Comparison of ENCODE assay signal across 1 cellular context in the genomic region with DNA sequence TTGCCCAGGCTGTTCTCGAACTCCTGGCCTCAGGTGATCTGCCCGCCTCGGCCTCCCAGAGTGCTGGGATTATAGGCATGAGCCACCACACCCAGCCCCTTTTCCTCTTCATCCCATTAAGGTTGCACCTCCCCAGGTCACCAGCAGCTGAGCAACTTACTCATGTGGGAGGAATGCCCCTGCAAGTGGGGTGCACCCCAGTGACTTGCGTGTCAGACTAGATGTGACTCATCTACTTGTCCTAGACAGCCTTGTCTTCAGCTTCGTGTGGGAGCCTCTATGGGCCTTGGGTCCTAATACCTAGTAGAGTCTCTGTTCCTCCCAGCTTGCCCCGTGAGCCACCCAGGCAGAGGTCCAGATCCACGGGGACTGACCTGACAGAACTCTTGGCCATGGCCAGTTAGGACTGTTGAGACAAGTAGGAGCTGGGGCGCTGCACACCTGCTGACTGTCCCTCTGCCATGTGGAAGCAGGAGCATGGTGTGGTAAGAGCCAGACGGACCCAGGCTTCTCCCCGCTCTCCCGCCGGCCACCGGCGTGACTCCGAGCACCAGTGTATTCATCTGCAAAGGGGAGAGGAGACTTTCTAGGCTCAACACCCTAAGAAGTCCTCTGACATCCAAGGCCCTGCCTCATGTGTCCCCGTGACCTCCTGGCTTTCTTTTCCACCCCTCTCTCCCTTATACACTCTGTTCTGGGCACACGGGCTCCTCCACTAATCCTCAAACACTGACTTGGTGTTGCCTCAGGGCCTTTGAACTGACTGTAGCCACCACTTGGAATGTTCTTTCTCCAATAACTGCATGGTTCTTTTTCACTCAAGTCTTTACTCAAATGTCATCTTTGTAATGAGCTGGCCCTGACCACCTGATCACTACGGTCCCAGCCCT.
A peak's percentile ranks its signal among the peaks of the same experiment; 100 is the strongest.
TF ChIP-seq lines count a peak whose summit lies in the region.

No MANE protein-coding gene starts in this region.

TF ChIP-seq in K562, 482 proteins besides CTCF, POLR2A, EP300 and RAD21:
- TF ChIP-seq STAG1 (CRISPR knock-in tag; IDR thresholded peaks at IDR 0.05; ENCODE audit: borderline replicate concordance), result 0 out of 2 replicates have a peak, but pooled peaks have one; percentile 7
- TF ChIP-seq CBX8 (IDR thresholded peaks at IDR 0.05; ENCODE audit: borderline replicate concordance, extremely low read depth, low read depth, low read length, poor library complexity, severe bottlenecking), result no peak
- TF ChIP-seq, protein P1, sequence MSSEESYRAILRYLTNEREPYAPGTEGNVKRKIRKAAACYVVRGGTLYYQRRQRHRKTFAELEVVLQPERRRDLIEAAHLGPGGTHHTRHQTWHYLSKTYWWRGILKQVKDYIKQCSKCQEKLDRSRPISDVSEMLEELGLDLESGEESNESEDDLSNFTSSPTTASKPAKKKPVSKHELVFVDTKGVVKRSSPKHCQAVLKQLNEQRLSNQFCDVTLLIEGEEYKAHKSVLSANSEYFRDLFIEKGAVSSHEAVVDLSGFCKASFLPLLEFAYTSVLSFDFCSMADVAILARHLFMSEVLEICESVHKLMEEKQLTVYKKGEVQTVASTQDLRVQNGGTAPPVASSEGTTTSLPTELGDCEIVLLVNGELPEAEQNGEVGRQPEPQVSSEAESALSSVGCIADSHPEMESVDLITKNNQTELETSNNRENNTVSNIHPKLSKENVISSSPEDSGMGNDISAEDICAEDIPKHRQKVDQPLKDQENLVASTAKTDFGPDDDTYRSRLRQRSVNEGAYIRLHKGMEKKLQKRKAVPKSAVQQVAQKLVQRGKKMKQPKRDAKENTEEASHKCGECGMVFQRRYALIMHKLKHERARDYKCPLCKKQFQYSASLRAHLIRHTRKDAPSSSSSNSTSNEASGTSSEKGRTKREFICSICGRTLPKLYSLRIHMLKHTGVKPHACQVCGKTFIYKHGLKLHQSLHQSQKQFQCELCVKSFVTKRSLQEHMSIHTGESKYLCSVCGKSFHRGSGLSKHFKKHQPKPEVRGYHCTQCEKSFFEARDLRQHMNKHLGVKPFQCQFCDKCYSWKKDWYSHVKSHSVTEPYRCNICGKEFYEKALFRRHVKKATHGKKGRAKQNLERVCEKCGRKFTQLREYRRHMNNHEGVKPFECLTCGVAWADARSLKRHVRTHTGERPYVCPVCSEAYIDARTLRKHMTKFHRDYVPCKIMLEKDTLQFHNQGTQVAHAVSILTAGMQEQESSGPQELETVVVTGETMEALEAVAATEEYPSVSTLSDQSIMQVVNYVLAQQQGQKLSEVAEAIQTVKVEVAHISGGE (CRISPR knock-in tag; IDR thresholded peaks at IDR 0.05), result no peak
- peak; percentile 82 for TF ChIP-seq FOSL1 (tag; conservative IDR thresholded peaks at IDR 0.05)
- TF ChIP-seq RBM25 (IDR thresholded peaks at IDR 0.05; ENCODE audit: low read depth, low read length, severe bottlenecking), result peak; percentile 27
- peak; percentile 46; the same call in 1 of the 2 replicates for TF ChIP-seq JUND (IDR thresholded peaks at IDR 0.05; ENCODE audit: borderline replicate concordance, low read depth, low read length)
- TF ChIP-seq JUND (tag; IDR thresholded peaks at IDR 0.05; ENCODE audit: borderline replicate concordance, low read depth, low read length), result no peak; the same call in 2 of the 3 replicates
- no peak for TF ChIP-seq ZNF766 (CRISPR knock-in tag; conservative IDR thresholded peaks at IDR 0.05)
- TF ChIP-seq ATF3 (IDR thresholded peaks at IDR 0.05), result peak; percentile 69
- TF ChIP-seq ATF3 (CRISPR knock-in tag; conservative IDR thresholded peaks at IDR 0.05), result no peak
- TF ChIP-seq ZEB2 (IDR thresholded peaks at IDR 0.05), result no peak
- TF ChIP-seq AFF1 (IDR thresholded peaks at IDR 0.05; ENCODE audit: low read depth in 1 of 2, partially characterized antibody in 2 of 2), result no peak
- peak; percentile 75; the same call in 1 of the 2 replicates for TF ChIP-seq JUN (IDR thresholded peaks at IDR 0.05; ENCODE audit: borderline replicate concordance, low read depth, low read length)
- TF ChIP-seq JUN (CRISPR knock-in tag; IDR thresholded peaks at IDR 0.05; ENCODE audit: borderline replicate concordance), result no peak
- TF ChIP-seq KDM2B (CRISPR knock-in tag; IDR thresholded peaks at IDR 0.05), result no peak
